Comparison of ENCODE assay signal across 33 cellular contexts in genomic region chr1:179341943-179342547, GRCh38. TPM values are rescaled to one million over a fixed set of nuclear protein-coding genes. Genes with fewer than 3 reads are reported as not detected.
"Had no signal": no experiment of that assay in that cellular context is flagged by ENCODE, and none has a peak within 500 bp of the region (broad histone marks: within the 10 kb centered on the region; RNA-seq: fewer than 3 reads in every experiment).

No MANE protein-coding gene starts in this region.

- H3K4me1 ChIP-seq: esophagus muscularis mucosa, foreskin keratinocyte, gastroesophageal sphincter had no signal

- H3K4me3 ChIP-seq: esophagus muscularis mucosa, gastroesophageal sphincter, heart right ventricle had no signal

- ATAC-seq: activated T-cell treated with anti-CD3 and anti-CD28 coated beads, Interleukin-2, amount 50 U/mL, for 4 hours; effector memory CD8-positive, alpha-beta T cell; foreskin keratinocyte; gastroesophageal sphincter; heart right ventricle; T-helper 17 cell; WTC11 had no signal

- DNase-seq: activated CD4-positive, alpha-beta memory T cell treated with anti-CD3 and anti-CD28 coated beads, Interleukin-2, amount 10 ng/mL, durations not matched to agents 7 days and 5 days; activated CD4-positive, alpha-beta T cell treated with anti-CD3 and anti-CD28 coated beads for 1 hour; activated CD4-positive, alpha-beta T cell treated with anti-CD3 and anti-CD28 coated beads for 4 hours; activated CD4-positive, alpha-beta T cell treated with anti-CD3 and anti-CD28 coated beads, Interleukin-2, amount 10 ng/mL, durations not matched to agents 7 days and 5 days; activated CD4-positive, alpha-beta T cell treated with anti-CD3 and anti-CD28 coated beads, Interleukin-2, amount 50 U/mL, for 4 hours; activated CD8-positive, alpha-beta memory T cell treated with anti-CD3 and anti-CD28 coated beads, Interleukin-2, amount 50 U/mL, for 48 hours; activated effector memory CD4-positive, alpha-beta T cell treated with anti-CD3 and anti-CD28 coated beads, Interleukin-2, amount 50 U/mL, for 16 hours; activated naive CD4-positive, alpha-beta T cell treated with anti-CD3 and anti-CD28 coated beads for 36 hours; activated naive CD8-positive, alpha-beta T cell treated with anti-CD3 and anti-CD28 coated beads, Interleukin-2, amount 10 ng/mL, durations not matched to agents 7 days and 5 days; activated T-cell treated with anti-CD3 and anti-CD28 coated beads for 4 hours; activated T-cell treated with anti-CD3 and anti-CD28 coated beads, Interleukin-2, amount 50 U/mL, for 4 hours; amniotic stem cell; anterior cingulate cortex; brain microvascular endothelial cell; cortex of kidney; dermis blood vessel endothelial cell; effector CD4-positive, alpha-beta T cell; effector memory CD8-positive, alpha-beta T cell; erythroblast; foreskin keratinocyte; heart right ventricle; T-helper 1 cell; T-helper 17 cell; T1000 had no signal

- H3K9me3 ChIP-seq: esophagus muscularis mucosa, gastroesophageal sphincter, heart right ventricle had no signal

- FAIRE-seq: astrocyte, bronchial epithelial cell, colon had no signal

- H3K27ac ChIP-seq: brain microvascular endothelial cell, esophagus muscularis mucosa, foreskin keratinocyte, gastroesophageal sphincter, heart right ventricle had no signal

- H3K27me3 ChIP-seq: brain microvascular endothelial cell, esophagus muscularis mucosa, foreskin keratinocyte, gastroesophageal sphincter, heart right ventricle had no signal

RNA-seq across cellular contexts. Expression of gene AXDND1, which starts 23.7 kb away (rescaled TPM):
- total RNA-seq: activated T-helper 1 cell treated with anti-CD3 and anti-CD28 coated beads, Interleukin-12 subunit alpha, Interleukin-12 subunit beta, Interleukin-2, Interleukin-4 antibody, amounts not matched to agents 30 ng/mL and 10 ng/mL and 1 ng/mL, durations not matched to agents 14 hours and 24 hours and 36 hours; bronchial epithelial cell; cardiac septum; glomerular endothelial cell; WTC11 had no signal
